Comparison of ENCODE assay signal across 1 cellular context in genomic region chr2:174059178-174059874, GRCh38.
TF ChIP-seq lines count a peak whose summit lies in the region.

No MANE protein-coding gene starts in this region.

TF ChIP-seq in HepG2, 621 proteins besides CTCF, POLR2A, EP300 and RAD21 (continued from another document):
- TF ChIP-seq CCAR2 (optimal IDR thresholded peaks at IDR 0.05; ENCODE audit: low read depth, low read length) (no peak), KDM5A (IDR thresholded peaks at IDR 0.05; ENCODE audit: borderline replicate concordance, low read length) (no peak), RFX1 (IDR thresholded peaks at IDR 0.05) (no peak), HIC2 (CRISPR knock-in tag; IDR thresholded peaks at IDR 0.05; ENCODE audit: low read depth) (no peak), NR2C2 (CRISPR knock-in tag; IDR thresholded peaks at IDR 0.05; ENCODE audit: borderline replicate concordance) (no peak), BHLHE40 (IDR thresholded peaks at IDR 0.05; ENCODE audit: low read length) (0 out of 2 replicates have a peak, but pooled peaks have one; percentile 5), SOX5 (CRISPR knock-in tag; IDR thresholded peaks at IDR 0.05; ENCODE audit: borderline replicate concordance) (peak; percentile 41; the same call in 1 of the 2 replicates), ZNF644 (CRISPR knock-in tag; IDR thresholded peaks at IDR 0.05; ENCODE audit: low read depth) (0 out of 2 replicates have a peak, but pooled peaks have one; percentile 8), CEBPZ (IDR thresholded peaks at IDR 0.05; ENCODE audit: low read length) (no peak), FOSL2 (CRISPR knock-in tag; IDR thresholded peaks at IDR 0.05) (peak; percentile 77)
